Comparison of ENCODE assay signal across 13 cellular contexts in the genomic region with DNA sequence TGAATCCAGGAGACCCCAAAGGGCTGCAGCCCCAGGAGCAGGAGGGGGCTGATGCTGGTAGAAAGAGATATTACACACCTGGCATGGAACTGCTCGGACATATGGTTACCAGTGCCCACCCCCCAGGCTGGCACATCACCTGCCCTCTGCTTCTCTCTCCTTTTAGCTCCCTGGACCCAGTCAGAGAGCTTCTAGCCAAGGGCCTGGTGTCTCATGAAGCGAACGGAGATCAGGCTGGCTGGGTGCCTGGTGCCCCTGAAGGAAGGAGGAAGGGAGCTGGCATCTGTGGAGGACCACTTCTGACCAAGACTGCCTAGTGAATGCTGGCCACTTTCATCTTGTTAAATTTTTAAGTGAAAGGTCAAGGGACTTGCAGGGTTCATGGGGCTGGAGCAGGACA. TPM values are rescaled to one million over a fixed set of nuclear protein-coding genes. Genes with fewer than 3 reads are reported as not detected.
DNase-seq lines count a peak whose midpoint lies in the region; ATAC-seq and TF ChIP-seq lines count a peak whose summit lies in the region.
"Had no signal": no experiment of that assay in that cellular context is flagged by ENCODE, and none has a peak within 500 bp of the region (broad histone marks: within the 10 kb centered on the region; RNA-seq: fewer than 3 reads in every experiment).

No MANE protein-coding gene starts in this region.

- H3K27me3 Mint-ChIP-seq in activated T-cell treated with anti-CD3 and anti-CD28 coated beads, Interleukin-2, amount 50 U/mL, for 72 hours (ENCODE audit: low read depth) = peaks cover 14% of the 10 kb centered on the region
- peaks cover 13% of the 10 kb centered on the region for H3K27me3 Mint-ChIP-seq in osteocyte (ENCODE audit: unreplicated experiment)
- peaks cover 3 to 9% (median 8%) of the 10 kb centered on the region in 3 donors for H3K27me3 Mint-ChIP-seq in immature natural killer cell (ENCODE audit: low read depth in 3 of 3)

- peak; percentile 25 for DNase-seq in NCI-H1092 treated with DMSO at 0.1 percent for 48 hours (lab: John Stamatoyannopoulos, UW)
- no peak for DNase-seq in NCI-H1092 (lab: John Stamatoyannopoulos, UW)
- DNase-seq in G401 (ENCODE audit: low spot score) = peak; percentile 42
- peak; percentile 29 for DNase-seq in medulla oblongata (ENCODE audit: extremely low spot score)
- no peak for DNase-seq in activated T-cell treated with anti-CD3 and anti-CD28 coated beads, Interleukin-2, amount 50 U/mL, for 72 hours
- no peak for DNase-seq in osteocyte (ENCODE audit: extremely low spot score, unreplicated experiment)
- DNase-seq in immature natural killer cell = no peak
- DNase-seq: ACHN; CD4-positive, alpha-beta memory T cell; HCEC 1CT; HFFc6 had no signal

- TF ChIP-seq CTCF in VCaP (conservative IDR thresholded peaks at IDR 0.05) (no peak), osteocyte (IDR thresholded peaks at IDR 0.05) (no peak)

- H3K9me3 Mint-ChIP-seq in activated T-cell treated with anti-CD3 and anti-CD28 coated beads, Interleukin-2, amount 50 U/mL, for 72 hours = peaks cover 0 to 2% of the 10 kb centered on the region in 2 donors
- H3K9me3 Mint-ChIP-seq in osteocyte (ENCODE audit: unreplicated experiment) (no peaks in the 10 kb centered on the region), immature natural killer cell (no peaks in the 10 kb centered on the region)
- H3K9me3 Mint-ChIP-seq: HFFc6 had no signal

- no peaks in the 10 kb centered on the region for H3K4me1 Mint-ChIP-seq in activated T-cell treated with anti-CD3 and anti-CD28 coated beads, Interleukin-2, amount 50 U/mL, for 72 hours (ENCODE audit: low read depth)
- H3K4me1 Mint-ChIP-seq in osteocyte (ENCODE audit: unreplicated experiment) (peaks cover 19% of the 10 kb centered on the region), immature natural killer cell (peaks cover 0 to 1% of the 10 kb centered on the region in 2 donors)
- H3K4me1 Mint-ChIP-seq: CD4-positive, alpha-beta memory T cell had no signal

- no peak overlapping the region for H3K4me3 Mint-ChIP-seq in activated T-cell treated with anti-CD3 and anti-CD28 coated beads, Interleukin-2, amount 50 U/mL, for 72 hours
- H3K4me3 Mint-ChIP-seq in osteocyte (ENCODE audit: unreplicated experiment) = no peak overlapping the region
- no peak overlapping the region for H3K4me3 Mint-ChIP-seq in immature natural killer cell
- H3K4me3 Mint-ChIP-seq: CD4-positive, alpha-beta memory T cell; HFFc6 had no signal

- H3K27ac Mint-ChIP-seq in activated T-cell treated with anti-CD3 and anti-CD28 coated beads, Interleukin-2, amount 50 U/mL, for 72 hours = no peak overlapping the region
- H3K27ac Mint-ChIP-seq in osteocyte (ENCODE audit: unreplicated experiment) = no peak overlapping the region
- no peak overlapping the region for H3K27ac Mint-ChIP-seq in immature natural killer cell
- H3K27ac Mint-ChIP-seq: CD4-positive, alpha-beta memory T cell; HFFc6 had no signal

- no peak for ATAC-seq in activated T-cell treated with anti-CD3 and anti-CD28 coated beads, Interleukin-2, amount 50 U/mL, for 72 hours (replicated peaks in 1 of 2)

- in situ Hi-C loops in G401 (cut with HindIII; ENCODE audit: low sequenced_read_pairs) = no loop called here

- no peaks in the 10 kb centered on the region for H3K36me3 Mint-ChIP-seq in activated T-cell treated with anti-CD3 and anti-CD28 coated beads, Interleukin-2, amount 50 U/mL, for 72 hours (ENCODE audit: insufficient read depth in 2 of 2)
- H3K36me3 Mint-ChIP-seq in osteocyte (ENCODE audit: unreplicated experiment) (no peaks in the 10 kb centered on the region), immature natural killer cell (peaks cover 0 to 5% (median 0%) of the 10 kb centered on the region in 3 donors)
- H3K36me3 Mint-ChIP-seq: CD4-positive, alpha-beta memory T cell had no signal

- peak overlapping the region; percentile 36; the same call in 1 of the 2 replicates for H3K27ac ChIP-seq in VCaP
- H3K27ac ChIP-seq: C4-2B had no signal

RNA-seq across cellular contexts. Expression of a gene that starts 53.1 kb away (rescaled TPM):
- 0.51 and 1.5 TPM in 2 replicates for total RNA-seq in G401 (2014; rRNA removed; shearing (Covaris generic))
- total RNA-seq in activated T-cell treated with anti-CD3 and anti-CD28 coated beads, Interleukin-2, amount 50 U/mL, for 72 hours = under 1 TPM; 0.19 to 0.21 TPM
- 0.81 and 0.99 TPM in 2 replicates for total RNA-seq in osteocyte
- not detected for polyA plus RNA-seq in immature natural killer cell
- total RNA-seq: CD4-positive, alpha-beta memory T cell had no signal
- polyA plus RNA-seq: CD4-positive, alpha-beta memory T cell had no signal

Comparison
In these comparisons a context has a peak if more than half of its experiments do, and no peak if none do; other contexts are left out.
1. DNase-seq: peak in NCI-H1092 treated with DMSO at 0.1 percent for 48 hours (single experiment), G401 (single experiment) and medulla oblongata (single experiment); none in NCI-H1092 (single experiment), activated T-cell treated with anti-CD3 and anti-CD28 coated beads, Interleukin-2, amount 50 U/mL, for 72 hours (0 of 2), osteocyte (single experiment) and immature natural killer cell (0 of 3).